In genomic region chr9:33748633-33749304, GRCh38 we compare ENCODE assay signal across 10 cellular contexts. TPM values are rescaled to one million over a fixed set of nuclear protein-coding genes. Genes with fewer than 3 reads are reported as not detected.
DNase-seq lines count a peak whose midpoint lies in the region; TF ChIP-seq lines count a peak whose summit lies in the region.
"Had no signal": no experiment of that assay in that cellular context is flagged by ENCODE, and none has a peak within 500 bp of the region (broad histone marks: within the 10 kb centered on the region; RNA-seq: fewer than 3 reads in every experiment).

No MANE protein-coding gene starts in this region.

- H3K27me3 ChIP-seq in mononuclear cell (ENCODE audit: insufficient read depth, low read length) (peaks cover 51% of the 10 kb centered on the region), testis (no peaks in the 10 kb centered on the region), Karpas-422 (ENCODE audit: low read length) (no peaks in the 10 kb centered on the region)

- peak overlapping the region; percentile 23 for H3K4me3 ChIP-seq in mononuclear cell (ENCODE audit: low read length)
- peak overlapping the region; percentile 36 to 49 for H3K4me3 ChIP-seq in testis
- H3K4me3 ChIP-seq in Karpas-422 (ENCODE audit: low read length): no peak overlapping the region

- H3K4me2 ChIP-seq in Karpas-422 (ENCODE audit: low read depth, low read length, poor library complexity, severe bottlenecking): no peak overlapping the region

- H3K9ac ChIP-seq in Karpas-422 (ENCODE audit: low read length): no peak overlapping the region

- no peaks in the 10 kb centered on the region for H3K9me2 ChIP-seq in Karpas-422 (replicated peaks; ENCODE audit: insufficient read depth, low read length)

- H3K79me2 ChIP-seq in Karpas-422 (ENCODE audit: low read length): no peaks in the 10 kb centered on the region

- H2AFZ ChIP-seq in Karpas-422 (ENCODE audit: low read length): no peak overlapping the region

- H3K4me1 ChIP-seq in mononuclear cell (ENCODE audit: insufficient read depth, low read length) (peaks cover 38% of the 10 kb centered on the region), testis (peaks cover 7% of the 10 kb centered on the region), Karpas-422 (ENCODE audit: low read length) (no peaks in the 10 kb centered on the region)

- TF ChIP-seq CTCF in testis (IDR thresholded peaks at IDR 0.05): no peak

- no peaks in the 10 kb centered on the region for H3K36me3 ChIP-seq in testis (ENCODE audit: low read depth, missing control alignments)
- no peaks in the 10 kb centered on the region for H3K36me3 ChIP-seq in Karpas-422 (ENCODE audit: insufficient read depth, low read length)

- no peak for TF ChIP-seq POLR2A in testis (IDR thresholded peaks at IDR 0.05)

- no peaks in the 10 kb centered on the region for H4K20me1 ChIP-seq in Karpas-422 (ENCODE audit: insufficient read depth, low read depth, low read length)

- WGBS in testis, 2 donors: 69 to 77% methylated on average over 10 to 22 of the region's 22 CpGs

- intact Hi-C loops in testis (cut with DNase I; ENCODE audit: low total_unique reads): no loop called here

- H3K27ac ChIP-seq in testis (no peak overlapping the region), Karpas-422 (ENCODE audit: low read length) (no peak overlapping the region)

- no peaks in the 10 kb centered on the region for H3K9me3 ChIP-seq in mononuclear cell (ENCODE audit: low read depth, low read length)
- H3K9me3 ChIP-seq in testis: no peaks in the 10 kb centered on the region
- H3K9me3 ChIP-seq in Karpas-422 (ENCODE audit: low read length): no peaks in the 10 kb centered on the region

- peak; percentile 21 for DNase-seq in stimulated activated CD4-positive, alpha-beta T cell treated with anti-CD3 and anti-CD28 coated beads, Interleukin-1b, Interleukin-23, amount 100 ng/mL, for 48 hours
- DNase-seq in stimulated activated CD4-positive, alpha-beta T cell treated with anti-CD3 and anti-CD28 coated beads, Interleukin-12 subunit alpha, Interleukin-12 subunit beta, amount 100 ng/mL, for 4 hours: no peak
- peak; percentile 8 for DNase-seq in activated CD8-positive, alpha-beta memory T cell treated with anti-CD3 and anti-CD28 coated beads, Interleukin-2, amount 50 U/mL, for 1 hour (ENCODE audit: extremely low read depth)
- DNase-seq in testis: no peak
- DNase-seq in GM03348 (ENCODE audit: low spot score): no peak
- no peak for DNase-seq in Karpas-422
- DNase-seq in NCI-H2171 (lab: John Stamatoyannopoulos, UW): no peak
- DNase-seq: amygdala, foreskin fibroblast had no signal

RNA-seq across cellular contexts. Expression of gene PRSS3, which starts 46.6 kb away (rescaled TPM):
- total RNA-seq in mononuclear cell: not detected
- 1 to 10 TPM in 1 of 2 donors, under 1 TPM in 1; 0.68 to 3.3 TPM for total RNA-seq in testis
- polyA plus RNA-seq in testis (ENCODE audit: insufficient read depth, low read depth, low replicate concordance): 6.5 TPM
- total RNA-seq in Karpas-422 (2014; rRNA removed; shearing (Covaris generic); ENCODE audit: low replicate concordance): 0.40 TPM in 1 of 2 replicates, not detected in the other

Comparison
In these comparisons a context has a peak if more than half of its experiments do, and no peak if none do; other contexts are left out.
1. DNase-seq: peak in stimulated activated CD4-positive, alpha-beta T cell treated with anti-CD3 and anti-CD28 coated beads, Interleukin-1b, Interleukin-23, amount 100 ng/mL, for 48 hours (single experiment) and activated CD8-positive, alpha-beta memory T cell treated with anti-CD3 and anti-CD28 coated beads, Interleukin-2, amount 50 U/mL, for 1 hour (single experiment); none in stimulated activated CD4-positive, alpha-beta T cell treated with anti-CD3 and anti-CD28 coated beads, Interleukin-12 subunit alpha, Interleukin-12 subunit beta, amount 100 ng/mL, for 4 hours (single experiment), testis (single experiment), GM03348 (single experiment), Karpas-422 (single experiment) and NCI-H2171 (single experiment).